ENCODE assay signal across 21 cellular contexts in genomic region chr6:34098045-34098936, GRCh38. TPM values are rescaled to one million over a fixed set of nuclear protein-coding genes. Genes with fewer than 3 reads are reported as not detected.
"Had no signal": no experiment of that assay in that cellular context is flagged by ENCODE, and none has a peak within 500 bp of the region (broad histone marks: within the 10 kb centered on the region; RNA-seq: fewer than 3 reads in every experiment).

No MANE protein-coding gene starts in this region.

- H3K27ac ChIP-seq: ascending aorta, breast epithelium, gastrocnemius medialis, heart left ventricle, left ventricle myocardium inferior, ovary, tibial nerve had no signal

- H3K27ac Mint-ChIP-seq: activated CD4-positive, alpha-beta T cell treated with anti-CD3 and anti-CD28 coated beads, Interleukin-2, amount 10 ng/mL, durations not matched to agents 7 days and 5 days; activated CD8-positive, alpha-beta T cell treated with anti-CD3 and anti-CD28 coated beads, Interleukin-2, amount 10 ng/mL, durations not matched to agents 7 days and 5 days; activated T-cell treated with anti-CD3 and anti-CD28 coated beads, Interleukin-2, amount 50 U/mL, for 24 hours had no signal

- DNase-seq: activated CD4-positive, alpha-beta T cell treated with anti-CD3 and anti-CD28 coated beads, Interleukin-2, amount 10 ng/mL, durations not matched to agents 7 days and 5 days; activated CD8-positive, alpha-beta T cell treated with anti-CD3 and anti-CD28 coated beads, Interleukin-2, amount 10 ng/mL, durations not matched to agents 7 days and 5 days; activated naive CD4-positive, alpha-beta T cell treated with anti-CD3 and anti-CD28 coated beads, Interleukin-2, amount 50 U/mL, for 16 hours; activated T-cell treated with anti-CD3 and anti-CD28 coated beads, Interleukin-2, amount 50 U/mL, for 24 hours; cerebellar nuclear complex; cortex of kidney; gastrocnemius medialis; heart left ventricle; left ventricle myocardium inferior; mammary epithelial cell; ovary; stimulated activated CD8-positive, alpha-beta memory T cell treated with anti-CD3 and anti-CD28 coated beads, Interleukin-4, amount 100 ng/mL, for 48 hours; stimulated activated naive CD8-positive, alpha-beta T cell treated with anti-CD3 and anti-CD28 coated beads, Interleukin-15, Interleukin-2, amounts not matched to agents 100 U/mL and 50 U/mL, for 24 hours; T-helper 1 cell; T1000 had no signal

- H3K4me3 ChIP-seq: ascending aorta, breast epithelium, gastrocnemius medialis, heart left ventricle, left ventricle myocardium inferior, ovary, tibial nerve had no signal

- H3K27me3 ChIP-seq: ascending aorta, ovary had no signal

- H3K4me1 Mint-ChIP-seq: activated CD4-positive, alpha-beta T cell treated with anti-CD3 and anti-CD28 coated beads, Interleukin-2, amount 10 ng/mL, durations not matched to agents 7 days and 5 days; neural crest cell had no signal

- H3K4me1 ChIP-seq: ascending aorta, breast epithelium, gastrocnemius medialis, heart left ventricle, left ventricle myocardium inferior, tibial nerve had no signal

- H3K9me3 ChIP-seq: ascending aorta, breast epithelium, gastrocnemius medialis had no signal

- H3K36me3 ChIP-seq: ascending aorta, breast epithelium, gastrocnemius medialis, heart left ventricle, left ventricle myocardium inferior, ovary, tibial nerve had no signal

- H3K4me3 Mint-ChIP-seq: activated CD4-positive, alpha-beta T cell treated with anti-CD3 and anti-CD28 coated beads, Interleukin-2, amount 10 ng/mL, durations not matched to agents 7 days and 5 days; activated CD8-positive, alpha-beta T cell treated with anti-CD3 and anti-CD28 coated beads, Interleukin-2, amount 10 ng/mL, durations not matched to agents 7 days and 5 days; activated T-cell treated with anti-CD3 and anti-CD28 coated beads, Interleukin-2, amount 50 U/mL, for 24 hours; neural crest cell had no signal

- H3K9me3 Mint-ChIP-seq: activated CD4-positive, alpha-beta T cell treated with anti-CD3 and anti-CD28 coated beads, Interleukin-2, amount 10 ng/mL, durations not matched to agents 7 days and 5 days; activated T-cell treated with anti-CD3 and anti-CD28 coated beads, Interleukin-2, amount 50 U/mL, for 24 hours; neural crest cell had no signal

RNA-seq across cellular contexts. Expression of gene GRM4, which starts 47.6 kb away (rescaled TPM):
- total RNA-seq: activated CD4-positive, alpha-beta T cell treated with anti-CD3 and anti-CD28 coated beads, Interleukin-2, amount 10 ng/mL, durations not matched to agents 7 days and 5 days; activated CD8-positive, alpha-beta T cell treated with anti-CD3 and anti-CD28 coated beads, Interleukin-2, amount 10 ng/mL, durations not matched to agents 7 days and 5 days; ascending aorta; breast epithelium; esophagus mucosa; kidney epithelial cell; left ventricle myocardium inferior; neural crest cell; tibial nerve had no signal
- polyA plus RNA-seq: heart left ventricle, mammary epithelial cell had no signal
